In genomic region chr19:48835734-48836088, GRCh38 we compare ENCODE assay signal across 1 cellular context.
A peak's percentile ranks its signal among the peaks of the same experiment; 100 is the strongest.
TF ChIP-seq lines count a peak whose summit lies in the region.

No MANE protein-coding gene starts in this region.

TF ChIP-seq in K562, 482 proteins besides CTCF, POLR2A, EP300 and RAD21 (continued from another document):
- TF ChIP-seq JUND (IDR thresholded peaks at IDR 0.05; ENCODE audit: borderline replicate concordance, low read depth, low read length) (peak; percentile 79), JUND (tag; IDR thresholded peaks at IDR 0.05; ENCODE audit: borderline replicate concordance, low read depth, low read length) (peak; percentile 21; the same call in 1 of the 3 replicates)
TF ChIP-seq in K562: peak in this region for 81.
